ENCODE assay signal across 23 cellular contexts in genomic region chr1:58158006-58158405, GRCh38.
"Had no signal": no experiment of that assay in that cellular context is flagged by ENCODE, and none has a peak within 500 bp of the region (broad histone marks: within the 10 kb centered on the region; RNA-seq: fewer than 3 reads in every experiment).

No MANE protein-coding gene starts in this region.

- H3K9me3 ChIP-seq: right atrium auricular region, suprapubic skin, tibial nerve had no signal

- ATAC-seq: effector memory CD8-positive, alpha-beta T cell; naive thymus-derived CD8-positive, alpha-beta T cell had no signal

- H3K27me3 ChIP-seq: brain microvascular endothelial cell, right atrium auricular region, suprapubic skin, tibial nerve had no signal

- H3K4me1 ChIP-seq: right atrium auricular region, suprapubic skin, tibial nerve had no signal

- DNase-seq: activated CD4-positive, alpha-beta memory T cell treated with anti-CD3 and anti-CD28 coated beads for 36 hours; activated CD4-positive, alpha-beta T cell treated with anti-CD3 and anti-CD28 coated beads, Interleukin-2, amount 10 ng/mL, durations not matched to agents 24 days and 14 days; activated CD4-positive, CD25-positive, alpha-beta regulatory T cell treated with anti-CD3 and anti-CD28 coated beads, Interleukin-2, amount 50 U/mL, for 72 hours; activated CD8-positive, alpha-beta memory T cell treated with anti-CD3 and anti-CD28 coated beads, Interleukin-2, amount 50 U/mL, for 4 hours; activated effector memory CD4-positive, alpha-beta T cell treated with anti-CD3 and anti-CD28 coated beads, Interleukin-2, amount 50 U/mL, for 16 hours; activated naive CD4-positive, alpha-beta T cell treated with anti-CD3 and anti-CD28 coated beads for 36 hours; activated T-cell treated with anti-CD3 and anti-CD28 coated beads, Interleukin-2, amount 50 U/mL, for 1 hour; amniotic stem cell; brain microvascular endothelial cell; dorsolateral prefrontal cortex; effector memory CD8-positive, alpha-beta T cell; head of caudate nucleus; hippocampal formation; immature natural killer cell; midbrain; naive thymus-derived CD8-positive, alpha-beta T cell; stimulated activated CD4-positive, alpha-beta T cell treated with anti-CD3 and anti-CD28 coated beads, Interleukin-15, amount 100 ng/mL, for 24 hours; stimulated activated CD4-positive, alpha-beta T cell treated with anti-CD3 and anti-CD28 coated beads, Interleukin-2, amount 100 ng/mL, for 24 hours; stimulated activated naive CD4-positive, alpha-beta T cell had no signal

- H3K36me3 ChIP-seq: brain microvascular endothelial cell, right atrium auricular region, suprapubic skin, tibial nerve had no signal

- H3K4me3 ChIP-seq: coronary artery, dorsolateral prefrontal cortex, right atrium auricular region, suprapubic skin, tibial nerve had no signal

- H3K27ac ChIP-seq: brain microvascular endothelial cell, coronary artery, dorsolateral prefrontal cortex, right atrium auricular region, suprapubic skin, tibial nerve had no signal
